In genomic region chr4:24772952-24773351, GRCh38 we compare ENCODE assay signal across 29 cellular contexts.
"Had no signal": no experiment of that assay in that cellular context is flagged by ENCODE, and none has a peak within 500 bp of the region (broad histone marks: within the 10 kb centered on the region; RNA-seq: fewer than 3 reads in every experiment).

No MANE protein-coding gene starts in this region.

- H3K4me3 ChIP-seq: stomach, suprapubic skin, testis, thoracic aorta, thyroid gland, tibial artery, tibial nerve, transverse colon, upper lobe of left lung, upper lobe of right lung, uterus, vagina had no signal

- H3K27ac ChIP-seq: stomach, suprapubic skin, testis, thoracic aorta, thyroid gland, tibial artery, tibial nerve, transverse colon, upper lobe of left lung, upper lobe of right lung, uterus, vagina had no signal

- H3K9me3 Mint-ChIP-seq: stimulated activated memory B cell treated with anti-CD40 and anti-IgM and Interleukin-4, amounts not matched to agents 10 μg/mL and 1 μg/mL and 100 μg/mL, for 72 hours; type B pancreatic cell had no signal

- H3K36me3 ChIP-seq: stomach, suprapubic skin, thoracic aorta, thyroid gland, tibial artery, tibial nerve, transverse colon, upper lobe of left lung, upper lobe of right lung, uterus, vagina had no signal

- H3K27me3 ChIP-seq: stomach, suprapubic skin, testis, thyroid gland, tibial artery, tibial nerve, transverse colon, upper lobe of left lung, upper lobe of right lung, uterus, vagina had no signal

- H3K9me3 ChIP-seq: stomach, suprapubic skin, testis, thoracic aorta, thyroid gland, tibial artery, tibial nerve, transverse colon, upper lobe of left lung, upper lobe of right lung, uterus, vagina had no signal

- ATAC-seq: stimulated activated effector memory CD8-positive, alpha-beta T cell treated with anti-CD3 and anti-CD28 coated beads, Interleukin-12 subunit alpha, Interleukin-12 subunit beta, amount 100 ng/mL, for 72 hours; stimulated activated memory B cell treated with anti-CD40 and anti-IgM and Interleukin-4, amounts not matched to agents 10 μg/mL and 1 μg/mL and 100 μg/mL, for 72 hours; stimulated activated naive B cell treated with anti-CD40 and anti-IgM and Interleukin-4, amounts not matched to agents 10 μg/mL and 1 μg/mL and 100 μg/mL, for 72 hours; stimulated activated naive CD8-positive, alpha-beta T cell treated with anti-CD3 and anti-CD28 coated beads, Interleukin-15, amount 100 ng/mL, for 72 hours; stimulated activated naive CD8-positive, alpha-beta T cell treated with anti-CD3 and anti-CD28 coated beads, Interleukin-15, Interleukin-2, amounts not matched to agents 100 U/mL and 50 U/mL, for 24 hours; upper lobe of right lung had no signal

- DNase-seq: stimulated activated CD4-positive, alpha-beta T cell treated with anti-CD3 and anti-CD28 coated beads, Interleukin-2, amount 100 ng/mL, for 48 hours; stimulated activated CD4-positive, alpha-beta T cell treated with anti-CD3 and anti-CD28 coated beads, Interleukin-4, amount 100 ng/mL, for 1 hour; stimulated activated CD4-positive, alpha-beta T cell treated with anti-CD3 and anti-CD28 coated beads, Interleukin-4, amount 100 ng/mL, for 24 hours; stimulated activated CD4-positive, alpha-beta T cell treated with anti-CD3 and anti-CD28 coated beads, Interleukin-4, amount 100 ng/mL, for 4 hours; stimulated activated CD8-positive, alpha-beta memory T cell treated with anti-CD3 and anti-CD28 coated beads, Interleukin-4, amount 100 ng/mL, for 48 hours; stimulated activated naive B cell treated with anti-CD40 and anti-IgM and Interleukin-4, amounts not matched to agents 10 μg/mL and 1 μg/mL and 100 μg/mL, for 72 hours; stimulated activated naive CD4-positive, alpha-beta T cell; stimulated activated naive CD4-positive, alpha-beta T cell treated with Interleukin-2 at 50 U/mL for 16 hours; stimulated activated naive CD8-positive, alpha-beta T cell treated with anti-CD3 and anti-CD28 coated beads, Interleukin-15, amount 100 ng/mL, for 72 hours; stimulated activated naive CD8-positive, alpha-beta T cell treated with anti-CD3 and anti-CD28 coated beads, Interleukin-15, Interleukin-2, amounts not matched to agents 100 U/mL and 50 U/mL, for 24 hours; stomach; substantia nigra; testis; thyroid gland; tibial artery; transverse colon; trophoblast cell; upper lobe of left lung; upper lobe of right lung; uterus had no signal

- H3K4me3 Mint-ChIP-seq: stimulated activated effector memory CD8-positive, alpha-beta T cell treated with anti-CD3 and anti-CD28 coated beads, Interleukin-12 subunit alpha, Interleukin-12 subunit beta, amount 100 ng/mL, for 72 hours; stimulated activated memory B cell treated with anti-CD40 and anti-IgM and Interleukin-4, amounts not matched to agents 10 μg/mL and 1 μg/mL and 100 μg/mL, for 72 hours; stimulated activated naive B cell treated with anti-CD40 and anti-IgM and Interleukin-4, amounts not matched to agents 10 μg/mL and 1 μg/mL and 100 μg/mL, for 72 hours; stimulated activated naive CD8-positive, alpha-beta T cell treated with anti-CD3 and anti-CD28 coated beads, Interleukin-15, amount 100 ng/mL, for 72 hours; stimulated activated naive CD8-positive, alpha-beta T cell treated with anti-CD3 and anti-CD28 coated beads, Interleukin-15, Interleukin-2, amounts not matched to agents 100 ng/mL and 50 ng/mL, for 24 hours; type B pancreatic cell had no signal

- FAIRE-seq: urothelium cell line had no signal

- H3K27ac Mint-ChIP-seq: stimulated activated effector memory CD8-positive, alpha-beta T cell treated with anti-CD3 and anti-CD28 coated beads, Interleukin-12 subunit alpha, Interleukin-12 subunit beta, amount 100 ng/mL, for 72 hours; stimulated activated memory B cell treated with anti-CD40 and anti-IgM and Interleukin-4, amounts not matched to agents 10 μg/mL and 1 μg/mL and 100 μg/mL, for 72 hours; stimulated activated naive B cell treated with anti-CD40 and anti-IgM and Interleukin-4, amounts not matched to agents 10 μg/mL and 1 μg/mL and 100 μg/mL, for 72 hours; stimulated activated naive CD8-positive, alpha-beta T cell treated with anti-CD3 and anti-CD28 coated beads, Interleukin-15, amount 100 ng/mL, for 72 hours; stimulated activated naive CD8-positive, alpha-beta T cell treated with anti-CD3 and anti-CD28 coated beads, Interleukin-15, Interleukin-2, amounts not matched to agents 100 ng/mL and 50 ng/mL, for 24 hours; type B pancreatic cell had no signal

- H3K4me1 Mint-ChIP-seq: stimulated activated effector memory CD8-positive, alpha-beta T cell treated with anti-CD3 and anti-CD28 coated beads, Interleukin-12 subunit alpha, Interleukin-12 subunit beta, amount 100 ng/mL, for 72 hours; stimulated activated memory B cell treated with anti-CD40 and anti-IgM and Interleukin-4, amounts not matched to agents 10 μg/mL and 1 μg/mL and 100 μg/mL, for 72 hours had no signal

- H3K27me3 Mint-ChIP-seq: stimulated activated memory B cell treated with anti-CD40 and anti-IgM and Interleukin-4, amounts not matched to agents 10 μg/mL and 1 μg/mL and 100 μg/mL, for 72 hours; stimulated activated naive CD8-positive, alpha-beta T cell treated with anti-CD3 and anti-CD28 coated beads, Interleukin-15, Interleukin-2, amounts not matched to agents 100 ng/mL and 50 ng/mL, for 24 hours; type B pancreatic cell had no signal

- H3K36me3 Mint-ChIP-seq: stimulated activated effector memory CD8-positive, alpha-beta T cell treated with anti-CD3 and anti-CD28 coated beads, Interleukin-12 subunit alpha, Interleukin-12 subunit beta, amount 100 ng/mL, for 72 hours; stimulated activated memory B cell treated with anti-CD40 and anti-IgM and Interleukin-4, amounts not matched to agents 10 μg/mL and 1 μg/mL and 100 μg/mL, for 72 hours; stimulated activated naive B cell treated with anti-CD40 and anti-IgM and Interleukin-4, amounts not matched to agents 10 μg/mL and 1 μg/mL and 100 μg/mL, for 72 hours; type B pancreatic cell had no signal

- H3K4me1 ChIP-seq: testis, tibial artery, upper lobe of right lung had no signal
